8 cellular contexts compared by ENCODE assay signal in the genomic region with DNA sequence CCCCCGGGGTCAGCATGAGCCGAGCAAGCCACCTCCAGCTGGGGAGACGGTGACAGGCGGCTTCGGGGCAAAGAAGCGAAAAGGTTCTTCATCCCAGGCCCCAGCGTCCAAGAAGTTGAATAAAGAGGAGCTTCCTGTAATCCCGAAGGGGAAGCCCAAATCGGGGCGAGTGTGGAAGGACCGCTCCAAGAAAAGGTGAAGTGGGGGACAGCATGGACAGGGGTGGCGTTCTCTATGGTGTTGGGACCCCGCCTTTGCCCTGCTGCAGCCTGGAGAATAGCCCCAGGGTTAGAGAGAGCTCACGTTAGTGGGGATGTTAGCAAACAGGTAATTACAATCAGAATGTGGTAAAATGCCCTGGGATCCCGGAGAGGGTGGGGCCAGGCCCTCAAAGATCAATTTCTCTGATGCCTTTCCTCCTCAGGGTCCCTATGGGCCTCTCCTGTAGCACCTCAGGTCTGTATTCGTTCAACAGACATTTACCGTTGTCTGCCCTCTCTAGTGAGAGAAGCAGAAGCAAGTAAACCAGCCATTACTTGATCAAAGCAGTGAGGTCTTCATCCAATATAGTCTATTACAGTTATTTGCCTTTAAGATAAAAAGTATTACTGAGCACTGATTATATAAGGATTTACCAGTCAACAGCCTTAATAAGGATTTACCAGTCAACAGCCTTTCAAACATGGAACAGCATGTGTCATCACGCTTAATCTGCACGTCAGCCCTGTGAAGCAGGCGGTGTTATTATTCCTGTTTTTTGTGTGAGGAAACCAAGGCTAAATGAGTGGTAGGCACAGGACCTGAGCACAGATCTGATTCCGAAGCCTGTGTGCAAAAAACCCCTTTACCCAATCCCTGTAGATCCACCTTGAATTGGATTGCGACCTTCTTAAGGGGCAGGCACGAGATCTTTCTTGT. TPM values are rescaled to one million over a fixed set of nuclear protein-coding genes. Genes with fewer than 3 reads are reported as not detected.
DNase-seq lines count a peak whose midpoint lies in the region; ATAC-seq, FAIRE-seq and TF ChIP-seq lines count a peak whose summit lies in the region.

No MANE protein-coding gene starts in this region.

- H3K9me3 ChIP-seq in mucosa of rectum (ENCODE audit: control insufficient read depth in 2 of 2, low read length in 2 of 2): no peaks in the 10 kb centered on the region

- peak overlapping the region in 1 of 2 donors; percentile 82 for H3K27ac ChIP-seq in mucosa of rectum (ENCODE audit: low read depth in 2 of 2, low read length in 2 of 2)

- no peak for ATAC-seq in GM18511 (IDR thresholded peaks at IDR 0.05; ENCODE audit: unreplicated experiment)
- no peak for ATAC-seq in sciatic nerve

- H3K4me1 ChIP-seq in mucosa of rectum (ENCODE audit: control insufficient read depth in 2 of 2, insufficient read depth in 2 of 2, low read length in 2 of 2): peaks cover 28 to 29% of the 10 kb centered on the region in 2 donors

- H3K9ac ChIP-seq in mucosa of rectum (ENCODE audit: low read depth in 1 of 2, low read length in 2 of 2): peak overlapping the region; percentile 77 to 80

- H3K36me3 ChIP-seq in bronchial epithelial cell (ENCODE audit: control insufficient read depth, insufficient read depth, low read length) (peaks cover 2% of the 10 kb centered on the region), mucosa of rectum (ENCODE audit: control insufficient read depth in 2 of 2, insufficient read depth in 2 of 2, low read length in 2 of 2) (no peaks in the 10 kb centered on the region)

- intact Hi-C loops in sciatic nerve (cut with DNase I): no loop called here

- peak overlapping the region; percentile 86 for H3K4me3 ChIP-seq in bronchial epithelial cell (ENCODE audit: low read depth, low read length)
- H3K4me3 ChIP-seq in mucosa of rectum (ENCODE audit: low read length in 2 of 2): peak overlapping the region; percentile 79 to 88

- in situ Hi-C loops in KBM-7 (cut with MboI; ENCODE audit: low pct_unique_long_range_greater_than_20kb, low sequenced_read_pairs): no loop called here

- no peaks in the 10 kb centered on the region for H3K27me3 ChIP-seq in bronchial epithelial cell (ENCODE audit: control insufficient read depth, insufficient read depth, low read length)
- no peaks in the 10 kb centered on the region for H3K27me3 ChIP-seq in mucosa of rectum (ENCODE audit: control insufficient read depth in 2 of 2, insufficient read depth in 2 of 2, low read length in 2 of 2)

- no peak for FAIRE-seq in bronchial epithelial cell (lab: Jason Lieb, UNC)

- peak; percentile 29 for DNase-seq in Ammon's horn (ENCODE audit: low spot score)
- peak; percentile 27 for DNase-seq in KBM-7
- DNase-seq in bronchial epithelial cell (ENCODE audit: low read depth): peak; percentile 53
- DNase-seq in DMS 273 treated with DMSO at 0.1 percent for 48 hours (lab: John Stamatoyannopoulos, UW): no peak
- DNase-seq in sciatic nerve (ENCODE audit: low spot score): no peak
- DNase-seq in DMS 273 (lab: John Stamatoyannopoulos, UW; ENCODE audit: unreplicated experiment): no peak

- TF ChIP-seq CTCF in bronchial epithelial cell (IDR thresholded peaks at IDR 0.05; ENCODE audit: insufficient read depth, low read length, severe bottlenecking): no peak

RNA-seq across cellular contexts. Expression of gene CCDC86, which starts 1.0 kb away (rescaled TPM):
- total RNA-seq in bronchial epithelial cell (7.4 TPM in 2 replicates), sciatic nerve (16.5 TPM)

RNA-seq across cellular contexts. Expression of gene PTGDR2, which starts 12.8 kb away (rescaled TPM):
- total RNA-seq in bronchial epithelial cell: 0.13 TPM in 1 of 2 replicates, not detected in the other
- 1.1 TPM for total RNA-seq in sciatic nerve

RNA-seq across cellular contexts. Expression of gene ZP1, which starts 24.4 kb away (rescaled TPM):
- not detected in 2 replicates for total RNA-seq in bronchial epithelial cell
- 0.85 TPM for total RNA-seq in sciatic nerve

RNA-seq across cellular contexts. Expression of gene MS4A10, which starts 57.8 kb away (rescaled TPM):
- not detected in 2 replicates for total RNA-seq in bronchial epithelial cell
- total RNA-seq in sciatic nerve: not detected

Comparison
In these comparisons a context has a peak if more than half of its experiments do, and no peak if none do; other contexts are left out.
1. DNase-seq: peak in Ammon's horn (single experiment), KBM-7 (single experiment) and bronchial epithelial cell (single experiment); none in DMS 273 treated with DMSO at 0.1 percent for 48 hours (single experiment), sciatic nerve (single experiment) and DMS 273 (single experiment).